Comparison of ENCODE assay signal across 11 cellular contexts in the genomic region with DNA sequence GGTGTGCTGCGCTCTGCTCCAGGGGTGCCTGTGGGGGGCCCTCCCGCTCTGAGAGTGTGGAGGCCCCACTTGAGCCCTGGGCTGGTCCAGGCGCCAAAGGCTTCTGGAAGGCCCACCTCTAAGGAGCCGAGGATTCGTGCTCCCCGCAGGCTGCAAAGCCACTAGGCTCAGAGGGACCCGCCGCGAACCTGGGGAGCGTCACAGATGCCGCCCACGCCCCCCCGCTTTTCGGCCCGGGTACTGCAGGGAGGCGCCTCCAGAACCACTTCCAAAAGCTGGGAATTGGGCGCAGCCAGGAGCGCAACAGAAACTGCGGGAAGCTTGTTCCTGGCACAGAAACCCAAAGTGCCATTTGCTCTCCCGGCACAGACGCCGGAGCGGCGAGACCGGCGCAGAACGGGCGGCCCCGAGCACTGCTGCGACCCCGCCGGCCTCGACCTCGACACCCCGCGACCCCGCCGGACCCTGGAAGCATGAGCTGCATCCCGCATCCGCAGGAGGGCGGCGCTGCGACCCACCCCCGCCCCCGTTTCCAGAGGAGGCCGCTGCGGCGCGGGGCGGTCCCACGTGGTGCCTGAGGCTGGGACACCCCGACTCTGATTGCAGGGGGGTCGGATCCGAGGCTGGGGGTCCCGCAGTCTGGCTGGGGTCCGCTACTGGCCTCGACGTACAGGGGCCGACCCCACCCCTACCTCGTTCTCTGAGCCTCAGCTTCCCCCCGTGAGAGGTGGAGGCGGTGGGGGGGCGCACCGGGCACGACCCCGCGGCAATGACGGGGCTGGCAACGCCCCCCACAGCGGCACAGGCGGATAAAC. TPM values are rescaled to one million over a fixed set of nuclear protein-coding genes. Genes with fewer than 3 reads are reported as not detected.
DNase-seq lines count a peak whose midpoint lies in the region; ATAC-seq, FAIRE-seq and TF ChIP-seq lines count a peak whose summit lies in the region.
"Had no signal": no experiment of that assay in that cellular context is flagged by ENCODE, and none has a peak within 500 bp of the region (broad histone marks: within the 10 kb centered on the region; RNA-seq: fewer than 3 reads in every experiment).

No MANE protein-coding gene starts in this region.

- WGBS in heart left ventricle, 4 donors, result 0 to 3% (median 3%) methylated on average over 21 to 71 of the region's 71 CpGs; no CpG with 5 or more reads in 1 of the 4 donors
- 6% methylated on average over 71 of the region's 71 CpGs for WGBS in thymus

- H3K27me3 Mint-ChIP-seq in activated B cell treated with CpG ODN at 0.5 μM for 24 hours, result peaks cover 46% of the 10 kb centered on the region

- H3K9ac ChIP-seq in kidney (ENCODE audit: low read length in 2 of 2), result no peak overlapping the region

- CTCF ChIA-PET in activated B cell treated with CpG ODN at 0.5 μM for 24 hours (lab: Charles Lee), result no interaction called here

- H3K36me3 ChIP-seq in heart left ventricle (no peaks in the 10 kb centered on the region), kidney (ENCODE audit: control insufficient read depth in 1 of 2, insufficient read depth in 2 of 2, low read length in 2 of 2) (no peaks in the 10 kb centered on the region), thymus (ENCODE audit: control insufficient read depth, insufficient read depth) (no peaks in the 10 kb centered on the region)

- peaks cover 35 to 68% (median 54%) of the 10 kb centered on the region in 9 donors for H3K27me3 ChIP-seq in heart left ventricle
- H3K27me3 ChIP-seq in thymus (ENCODE audit: control insufficient read depth, insufficient read depth), result peaks cover 3% of the 10 kb centered on the region

- no peak for FAIRE-seq in kidney (lab: Jason Lieb, UNC)

- H3K9me3 Mint-ChIP-seq in activated B cell treated with CpG ODN at 0.5 μM for 24 hours, result no peaks in the 10 kb centered on the region

- no peak overlapping the region for H3K27ac Mint-ChIP-seq in activated B cell treated with CpG ODN at 0.5 μM for 24 hours

- H3K4me3 Mint-ChIP-seq in activated B cell treated with CpG ODN at 0.5 μM for 24 hours, result peak overlapping the region; percentile 64

- H3K27ac ChIP-seq in heart left ventricle, result no peak overlapping the region
- H3K27ac ChIP-seq in kidney (ENCODE audit: low read depth in 2 of 2, low read length in 2 of 2), result no peak overlapping the region
- peak overlapping the region; percentile 87 for H3K27ac ChIP-seq in thymus (ENCODE audit: low read depth)
- H3K27ac ChIP-seq: C4-2B had no signal

- ATAC-seq in heart left ventricle (no peak), Right ventricle myocardium superior (ENCODE audit: poor library complexity) (no peak), activated B cell treated with CpG ODN at 0.5 μM for 24 hours (ENCODE audit: low read depth) (no peak), GM18520 (IDR thresholded peaks at IDR 0.05; ENCODE audit: unreplicated experiment) (no peak), GM19035 (IDR thresholded peaks at IDR 0.05; ENCODE audit: unreplicated experiment) (no peak)
- ATAC-seq: sciatic nerve had no signal

- no peak for TF ChIP-seq CTCF in heart left ventricle (IDR thresholded peaks at IDR 0.05)
- no peak for TF ChIP-seq CTCF in activated B cell treated with CpG ODN at 0.5 μM for 24 hours (IDR thresholded peaks at IDR 0.05)
- no peak for TF ChIP-seq CTCF in kidney (IDR thresholded peaks at IDR 0.05; ENCODE audit: borderline replicate concordance, extremely low read depth, insufficient read depth)

- H3K4me1 Mint-ChIP-seq in activated B cell treated with CpG ODN at 0.5 μM for 24 hours, result peaks cover 25% of the 10 kb centered on the region

- intact Hi-C loops in heart left ventricle (cut with DNase I) (no loop called here), Right ventricle myocardium superior (cut with DNase I) (no loop called here), activated B cell treated with CpG ODN at 0.5 μM for 24 hours (cut with micrococcal nuclease) (no loop called here), kidney (cut with DNase I) (no loop called here)

- DNase-seq in heart left ventricle (no peak), Right ventricle myocardium superior (no peak), activated B cell treated with CpG ODN at 0.5 μM for 24 hours (no peak), kidney (peak; percentile 68), RPMI8226 (no peak)
- DNase-seq: cortex of kidney had no signal

- no peaks in the 10 kb centered on the region for H3K36me3 Mint-ChIP-seq in activated B cell treated with CpG ODN at 0.5 μM for 24 hours (ENCODE audit: low read depth)

- POLR2A ChIA-PET in activated B cell treated with CpG ODN at 0.5 μM for 24 hours (lab: Charles Lee), result interaction anchor here (0.6 to 0.7 kb wide), 3 partner anchors 11 to 192 kb away, joined by 3 read pairs; no protein-coding TSS in a partner anchor

- H3K4me3 ChIP-seq in heart left ventricle (peak overlapping the region in 11 of 12 donors; percentile 10 to 40 (median 29)), kidney (ENCODE audit: low read length in 2 of 2) (no peak overlapping the region), thymus (ENCODE audit: low read length) (peak overlapping the region; percentile 56)

- H3K9me3 ChIP-seq in heart left ventricle (no peaks in the 10 kb centered on the region), kidney (ENCODE audit: control insufficient read depth in 1 of 2, low read length in 2 of 2) (no peaks in the 10 kb centered on the region), thymus (ENCODE audit: control insufficient read depth) (no peaks in the 10 kb centered on the region)

- TF ChIP-seq POLR2A in heart left ventricle (IDR thresholded peaks at IDR 0.05), result no peak

- H3K4me1 ChIP-seq in heart left ventricle (peaks cover 0 to 22% (median 12%) of the 10 kb centered on the region in 12 donors), kidney (ENCODE audit: control insufficient read depth in 1 of 2, insufficient read depth in 1 of 2, low read depth in 1 of 2, low read length in 2 of 2) (peaks cover 0 to 2% of the 10 kb centered on the region in 2 donors), thymus (ENCODE audit: control insufficient read depth, insufficient read depth, low read length) (peaks cover 56% of the 10 kb centered on the region)

RNA-seq across cellular contexts. Expression of gene CPLX1, which starts 30.8 kb away (rescaled TPM):
- total RNA-seq in heart left ventricle (1 to 10 TPM in 7 of 9 donors, under 1 TPM in 2; 0.75 to 7.0 (median 3.3) TPM), Right ventricle myocardium superior (4.3 TPM), activated B cell treated with CpG ODN at 0.5 μM for 24 hours (not detected in 2 replicates), kidney (10.2 TPM)
- polyA plus RNA-seq in heart left ventricle (1 to 10 TPM; 1.5 to 5.9 TPM), kidney (ENCODE audit: insufficient read depth, low read depth, low replicate concordance) (3.9 TPM), thymus (7.9 TPM)

Comparison
In these comparisons a context has a peak if more than half of its experiments do, and no peak if none do; other contexts are left out.
1. H3K4me3 ChIP-seq: peak in heart left ventricle (11 of 12) and thymus (single experiment); none in kidney (0 of 2).